Comparison of ENCODE assay signal across 8 cellular contexts in genomic region chr20:49712118-49712517, GRCh38. TPM values are rescaled to one million over a fixed set of nuclear protein-coding genes. Genes with fewer than 3 reads are reported as not detected.
DNase-seq lines count a peak whose midpoint lies in the region; ATAC-seq lines count a peak whose summit lies in the region.

No MANE protein-coding gene starts in this region.

- ATAC-seq in HG03139 (IDR thresholded peaks at IDR 0.05; ENCODE audit: unreplicated experiment) = no peak

- H3K36me3 ChIP-seq in HAP-1 (replicated peaks) (no peaks in the 10 kb centered on the region), iPS DF 6.9 (ENCODE audit: control insufficient read depth, insufficient read depth, low read length) (no peaks in the 10 kb centered on the region; the same call in 1 of the 2 replicates)

- no peak overlapping the region for H3K27ac Mint-ChIP-seq in activated CD4-positive, alpha-beta memory T cell treated with anti-CD3 and anti-CD28 coated beads for 36 hours

- in situ Hi-C loops in HAP-1 (cut with MboI; ENCODE audit: low sequenced_read_pairs) = no loop called here

- H3K4me3 Mint-ChIP-seq in activated CD4-positive, alpha-beta memory T cell treated with anti-CD3 and anti-CD28 coated beads for 36 hours = peak overlapping the region; percentile 86

- peak overlapping the region; percentile 90 for H3K4me3 ChIP-seq in HAP-1
- H3K4me3 ChIP-seq in iPS DF 6.9 (ENCODE audit: low read length) = peak overlapping the region; percentile 81; the same call in 1 of the 2 replicates
- peak overlapping the region in 6 of 7 experiments; percentile 88 to 97 (median 92) for H3K4me3 ChIP-seq in skin epidermis

- H3K9me3 Mint-ChIP-seq in activated CD4-positive, alpha-beta memory T cell treated with anti-CD3 and anti-CD28 coated beads for 36 hours = no peaks in the 10 kb centered on the region

- no peaks in the 10 kb centered on the region for H3K9me3 ChIP-seq in HAP-1
- H3K9me3 ChIP-seq in iPS DF 6.9 (ENCODE audit: control insufficient read depth, insufficient read depth, low read length) = no peaks in the 10 kb centered on the region

- peaks cover 40% of the 10 kb centered on the region for H3K4me1 Mint-ChIP-seq in activated CD4-positive, alpha-beta memory T cell treated with anti-CD3 and anti-CD28 coated beads for 36 hours (ENCODE audit: low read depth)

- CTCF ChIA-PET in activated CD4-positive, alpha-beta memory T cell treated with anti-CD3 and anti-CD28 coated beads for 36 hours (lab: Charles Lee) = interaction anchor here (1.4 kb wide), 1 partner anchor 176 kb away, joined by 3 read pairs; no protein-coding TSS in a partner anchor

- no peaks in the 10 kb centered on the region for H3K36me3 Mint-ChIP-seq in activated CD4-positive, alpha-beta memory T cell treated with anti-CD3 and anti-CD28 coated beads for 36 hours

- no peaks in the 10 kb centered on the region for H3K27me3 ChIP-seq in HAP-1 (ENCODE audit: low read depth)
- H3K27me3 ChIP-seq in iPS DF 6.9 (ENCODE audit: control insufficient read depth, insufficient read depth, low read length) = no peaks in the 10 kb centered on the region

- POLR2A ChIA-PET in activated CD4-positive, alpha-beta memory T cell treated with anti-CD3 and anti-CD28 coated beads for 36 hours (lab: Charles Lee) = interaction anchor here (0.8 to 0.9 kb wide), 2 partner anchors 43 to 130 kb away, joined by 3 read pairs; no protein-coding TSS in a partner anchor

- no peak overlapping the region for H3K27ac ChIP-seq in iPS DF 6.9 (ENCODE audit: low read length)
- H3K27ac ChIP-seq in skin epidermis = peak overlapping the region in 14 of 21 experiments; percentile 84 to 97 (median 95)

- intact Hi-C loops in activated CD4-positive, alpha-beta memory T cell treated with anti-CD3 and anti-CD28 coated beads for 36 hours (cut with micrococcal nuclease) = loop anchor here (2.0 to 5.0 kb wide), 4 partner anchors 13 to 105 kb away; partner anchors contain the start of gene SLC9A8

- H3K4me1 ChIP-seq in HAP-1 = peaks cover 23% of the 10 kb centered on the region
- no peaks in the 10 kb centered on the region for H3K4me1 ChIP-seq in iPS DF 6.9 (ENCODE audit: control insufficient read depth, insufficient read depth, low read length)

- no peaks in the 10 kb centered on the region for H3K27me3 Mint-ChIP-seq in activated CD4-positive, alpha-beta memory T cell treated with anti-CD3 and anti-CD28 coated beads for 36 hours

- WGBS in iPS DF 6.9 (ENCODE audit: insufficient coverage, insufficient read length) = no CpG with 5 or more reads among the region's 4 CpGs

- DNase-seq in HAP-1 (ENCODE audit: low spot score in 2 of 2) (no peak), iPS DF 6.9 (ENCODE audit: low read depth, low spot score) (no peak), DMS 273 (lab: John Stamatoyannopoulos, UW; ENCODE audit: unreplicated experiment) (no peak), LoVo (ENCODE audit: low spot score) (no peak)
- DNase-seq in activated CD4-positive, alpha-beta memory T cell treated with anti-CD3 and anti-CD28 coated beads for 36 hours = no peak
- DNase-seq in stimulated activated CD4-positive, alpha-beta T cell treated with anti-CD3 and anti-CD28 coated beads, Interleukin-12 subunit alpha, Interleukin-12 subunit beta, amount 100 ng/mL, for 4 hours = no peak

RNA-seq across cellular contexts. Expression of gene B4GALT5, which starts 1.6 kb away (rescaled TPM):
- 10 to 100 TPM; 20.9 to 21.4 TPM for total RNA-seq in activated CD4-positive, alpha-beta memory T cell treated with anti-CD3 and anti-CD28 coated beads for 36 hours
